Comparison of ENCODE assay signal across 10 cellular contexts in the genomic region with DNA sequence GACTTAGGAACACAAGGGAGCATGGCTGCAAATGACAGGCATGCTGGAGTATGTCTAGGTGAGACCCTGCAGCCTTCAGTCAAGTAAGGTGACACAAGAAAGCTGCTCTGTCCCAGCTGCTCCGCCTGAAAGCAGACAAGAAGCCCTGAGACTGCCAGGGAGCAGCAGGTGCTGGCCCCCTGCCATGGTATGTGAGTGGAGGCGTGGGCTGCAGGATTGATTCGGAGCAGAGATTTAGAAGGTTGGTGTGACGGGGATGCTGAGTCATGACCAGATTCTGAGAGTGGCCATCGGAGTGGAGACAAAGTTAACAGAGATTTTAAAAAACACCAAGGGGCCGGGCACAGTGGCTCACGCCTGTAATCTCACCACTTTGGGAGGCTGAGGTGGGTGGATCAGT. TPM values are rescaled to one million over a fixed set of nuclear protein-coding genes. Genes with fewer than 3 reads are reported as not detected.
DNase-seq lines count a peak whose midpoint lies in the region; ATAC-seq, FAIRE-seq and TF ChIP-seq lines count a peak whose summit lies in the region.
"Had no signal": no experiment of that assay in that cellular context is flagged by ENCODE, and none has a peak within 500 bp of the region (broad histone marks: within the 10 kb centered on the region; RNA-seq: fewer than 3 reads in every experiment).

No MANE protein-coding gene starts in this region.

- no peak for FAIRE-seq in GM12891 (lab: Jason Lieb, UNC)
- FAIRE-seq: GM12892 had no signal

- H3K4me3 ChIP-seq in HCT116 (replicated peaks in 1 of 2; ENCODE audit: low read depth in 1 of 2, low read length in 2 of 2), result 0 out of 4 replicates have a peak overlapping the region, but pooled peaks of 1 of the 2 experiments have one; percentile 20
- H3K4me3 ChIP-seq in fibroblast of lung (replicated peaks in 1 of 4; ENCODE audit: control extremely low read depth in 1 of 4, insufficient read depth in 1 of 4, low read depth in 3 of 4, low read length in 4 of 4), result no peak overlapping the region
- peak overlapping the region; percentile 36 for H3K4me3 ChIP-seq in skeletal muscle satellite cell (ENCODE audit: low read length)
- H3K4me3 ChIP-seq: hepatocyte had no signal

- H3K27ac ChIP-seq in HCT116 (ENCODE audit: low read depth, low read length) (peak overlapping the region; percentile 44), fibroblast of lung (ENCODE audit: insufficient read depth, low read length) (peak overlapping the region; percentile 52)
- H3K27ac ChIP-seq: hepatocyte had no signal

- H3K4me1 ChIP-seq in HCT116 (ENCODE audit: control insufficient read depth in 1 of 2, insufficient read depth in 2 of 2, low read length in 2 of 2) (peaks cover 39 to 51% of the 10 kb centered on the region in 2 experiments), fibroblast of lung (ENCODE audit: control insufficient read depth, extremely low read depth, insufficient read depth, low read length) (peaks cover 31% of the 10 kb centered on the region), skeletal muscle satellite cell (ENCODE audit: control insufficient read depth, insufficient read depth, low read length) (peaks cover 49% of the 10 kb centered on the region)

- H3K9me2 ChIP-seq in HCT116 (ENCODE audit: insufficient read depth), result no peaks in the 10 kb centered on the region

- H3K4me2 ChIP-seq in HCT116 (ENCODE audit: low read length), result peak overlapping the region; percentile 75
- H3K4me2 ChIP-seq in fibroblast of lung (ENCODE audit: extremely low read depth, insufficient read depth, low read length), result peak overlapping the region; percentile 58
- peak overlapping the region; percentile 64 for H3K4me2 ChIP-seq in skeletal muscle satellite cell (ENCODE audit: low read length)
- H3K4me2 ChIP-seq: hepatocyte had no signal

- H4K20me1 ChIP-seq in HCT116 (ENCODE audit: insufficient read depth), result no peaks in the 10 kb centered on the region
- H4K20me1 ChIP-seq in fibroblast of lung (ENCODE audit: control insufficient read depth, extremely low read depth, insufficient read depth, low read length), result no peaks in the 10 kb centered on the region

- H3K9me3 ChIP-seq in HCT116 (ENCODE audit: control insufficient read depth in 1 of 2, insufficient read depth in 1 of 2, low read depth in 1 of 2, low read length in 2 of 2), result no peaks in the 10 kb centered on the region
- no peaks in the 10 kb centered on the region for H3K9me3 ChIP-seq in fibroblast of lung (ENCODE audit: control insufficient read depth, insufficient read depth, low read depth, low read length)
- no peaks in the 10 kb centered on the region for H3K9me3 ChIP-seq in skeletal muscle satellite cell (replicated peaks; ENCODE audit: low read length)

- intact Hi-C loops in HCT116 (cut with micrococcal nuclease), result loop anchor here (10.0 kb wide), 1 partner anchor 968 kb away; no protein-coding TSS in a partner anchor

- ATAC-seq in HCT116, result peak; percentile 51
- ATAC-seq in GM18861 (IDR thresholded peaks at IDR 0.05; ENCODE audit: unreplicated experiment), result no peak

- H3K27me3 ChIP-seq in HCT116 (ENCODE audit: insufficient read depth, low read length) (no peaks in the 10 kb centered on the region), fibroblast of lung (ENCODE audit: control insufficient read depth, insufficient read depth, low read length) (no peaks in the 10 kb centered on the region), skeletal muscle satellite cell (ENCODE audit: control insufficient read depth, insufficient read depth, low read length) (no peaks in the 10 kb centered on the region)
- H3K27me3 ChIP-seq: hepatocyte had no signal

- CTCF ChIA-PET in HCT116 (lab: Charles Lee), result interaction anchor here (3.0 kb wide), 1 partner anchor 11 kb away, joined by 13 read pairs; no protein-coding TSS in a partner anchor

- no TSS peak for BruUV-seq in HCT116 (replicated peaks; lab: Mats Ljungman, UMichigan)

- H3K36me3 ChIP-seq in HCT116 (ENCODE audit: control insufficient read depth in 1 of 2, insufficient read depth in 2 of 2, low read length in 2 of 2), result no peaks in the 10 kb centered on the region
- peaks cover 4% of the 10 kb centered on the region for H3K36me3 ChIP-seq in fibroblast of lung (ENCODE audit: control insufficient read depth, insufficient read depth, low read length)
- no peaks in the 10 kb centered on the region for H3K36me3 ChIP-seq in skeletal muscle satellite cell (ENCODE audit: insufficient read depth, low read length)

- peak overlapping the region; percentile 39 for H3K9ac ChIP-seq in HCT116 (ENCODE audit: low read length)
- no peak overlapping the region for H3K9ac ChIP-seq in fibroblast of lung (ENCODE audit: insufficient read depth, low read length)
- H3K9ac ChIP-seq in skeletal muscle satellite cell (ENCODE audit: low read depth, low read length), result no peak overlapping the region

- TF ChIP-seq CTCF in HCT116 (IDR thresholded peaks at IDR 0.05 in 2 of 3, conservative IDR thresholded peaks at IDR 0.05 in 1 of 3; ENCODE audit: borderline replicate concordance in 1 of 3, insufficient read depth in 1 of 3, low read depth in 2 of 3, low read length in 2 of 3), result no peak
- no peak for TF ChIP-seq CTCF in fibroblast of lung (conservative IDR thresholded peaks at IDR 0.05 in 1 of 2, IDR thresholded peaks at IDR 0.05 in 1 of 2; ENCODE audit: low read depth in 1 of 2, low read length in 2 of 2)

- H2AFZ ChIP-seq in HCT116 (ENCODE audit: low read depth, low read length, poor library complexity, severe bottlenecking), result no peak overlapping the region
- no peak overlapping the region for H2AFZ ChIP-seq in fibroblast of lung (ENCODE audit: low read length)
- H2AFZ ChIP-seq: hepatocyte had no signal

- no peaks in the 10 kb centered on the region for H3K79me2 ChIP-seq in HCT116 (ENCODE audit: insufficient read depth, low read length)
- H3K79me2 ChIP-seq in fibroblast of lung (ENCODE audit: control insufficient read depth, insufficient read depth, low read length), result peaks cover 1% of the 10 kb centered on the region
- H3K79me2 ChIP-seq: hepatocyte had no signal

- TF ChIP-seq RAD21 in HCT116 (IDR thresholded peaks at IDR 0.05; ENCODE audit: low read depth), result no peak

- POLR2A ChIA-PET in HCT116 (lab: Charles Lee), result interaction anchor here (0.8 kb wide), 1 partner anchor 14 kb away, joined by 3 read pairs; no protein-coding TSS in a partner anchor

- DNase-seq in HCT116 (ENCODE audit: low read depth, low spot score) (no peak), RPMI8226 (peak; percentile 34), fibroblast of lung (ENCODE audit: low read depth in 2 of 2) (peak; percentile 71 to 96), medulla oblongata (ENCODE audit: extremely low spot score) (no peak), GM12891 (ENCODE audit: insufficient read length, low spot score) (no peak)
- DNase-seq: MM.1S had no signal

- RAD21 ChIA-PET in HCT116 (lab: Charles Lee; ENCODE audit: low non-redundant PET in 1 of 2, low total read pairs in 2 of 2, uncharacterized antibody in 2 of 2, unreplicated experiment in 2 of 2), result no interaction called here

- TF ChIP-seq POLR2A in HCT116 (IDR thresholded peaks at IDR 0.05; ENCODE audit: borderline replicate concordance, extremely low read depth, insufficient read depth, insufficient read length) (no peak), GM12891 (IDR thresholded peaks at IDR 0.05; ENCODE audit: low read depth, low read length) (no peak)

TF ChIP-seq in HCT116, 20 proteins besides CTCF, POLR2A, EP300 and RAD21 (continues in another document):
- TF ChIP-seq POLR2AphosphoS5 (IDR thresholded peaks at IDR 0.05; ENCODE audit: low read depth, low read length) (no peak), EGR1 (IDR thresholded peaks at IDR 0.05; ENCODE audit: low read depth) (peak; percentile 84), FOSL1 (IDR thresholded peaks at IDR 0.05; ENCODE audit: low read depth) (0 out of 2 replicates have a peak, but pooled peaks have one; percentile 35), SIN3A (IDR thresholded peaks at IDR 0.05; ENCODE audit: low read depth) (peak; percentile 34), SP1 (IDR thresholded peaks at IDR 0.05; ENCODE audit: low read depth) (peak; percentile 36; the same call in 1 of the 2 replicates), ELF1 (IDR thresholded peaks at IDR 0.05; ENCODE audit: borderline replicate concordance, low read depth) (no peak), ZFX (IDR thresholded peaks at IDR 0.05) (no peak), SRF (IDR thresholded peaks at IDR 0.05; ENCODE audit: low read depth) (no peak), EZH2phosphoT487 (IDR thresholded peaks at IDR 0.05; ENCODE audit: borderline replicate concordance) (no peak), JUND (IDR thresholded peaks at IDR 0.05) (peak; percentile 41; the same call in 1 of the 2 replicates)

TF ChIP-seq in GM12891, 5 proteins besides CTCF, POLR2A, EP300 and RAD21:
- TF ChIP-seq POLR2AphosphoS5 (IDR thresholded peaks at IDR 0.05; ENCODE audit: low read depth, low read length) (no peak), TAF1 (IDR thresholded peaks at IDR 0.05; ENCODE audit: low read depth, low read length) (no peak), SPI1 (IDR thresholded peaks at IDR 0.05; ENCODE audit: low read depth, low read length) (no peak), POU2F2 (IDR thresholded peaks at IDR 0.05; ENCODE audit: low read depth, low read length) (no peak), PAX5 (IDR thresholded peaks at IDR 0.05; ENCODE audit: insufficient read depth, low read length, severe bottlenecking) (no peak)

RNA-seq across cellular contexts. Expression of a gene that starts 17.8 kb away (rescaled TPM):
- 27.8 TPM for total RNA-seq in HCT116 (2021; ENCODE audit: unreplicated experiment)
- polyA plus RNA-seq in HCT116 (2012), result 14.6 and 14.8 TPM in 2 replicates
- total RNA-seq in fibroblast of lung, result 54.7 and 89.5 TPM in 2 replicates
- polyA plus RNA-seq in fibroblast of lung, result 43.3 and 58.4 TPM in 2 replicates
- 31.4 and 42.5 TPM in 2 replicates for polyA plus RNA-seq in fibroblast of lung (2012)
- polyA minus RNA-seq in fibroblast of lung (ENCODE audit: low replicate concordance), result 82.3 and 116 TPM in 2 replicates
- 30.6 and 34.7 TPM in 2 replicates for total RNA-seq in skeletal muscle satellite cell (2012; rRNA removed)
- 0.10 TPM for polyA plus RNA-seq in GM12891 (2012; ENCODE audit: low read depth, missing spikeins)

RNA-seq across cellular contexts. Expression of a gene that starts 51.6 kb away (rescaled TPM):
- total RNA-seq in HCT116 (2021; ENCODE audit: unreplicated experiment) (3.9 TPM), fibroblast of lung (0.51 and 1.5 TPM in 2 replicates)
- polyA plus RNA-seq in HCT116 (2012), result 2.0 and 3.5 TPM in 2 replicates
- 0.12 and 0.70 TPM in 2 replicates for polyA plus RNA-seq in fibroblast of lung
- 0.13 and 0.89 TPM in 2 replicates for polyA plus RNA-seq in fibroblast of lung (2012)
- polyA minus RNA-seq in fibroblast of lung (ENCODE audit: low replicate concordance), result 0.63 TPM in 1 of 2 replicates, not detected in the other
- 1.1 and 3.5 TPM in 2 replicates for total RNA-seq in skeletal muscle satellite cell (2012; rRNA removed)
- polyA plus RNA-seq in GM12891 (2012; ENCODE audit: low read depth, missing spikeins), result not detected
- total RNA-seq: hepatocyte had no signal
- polyA plus RNA-seq: hepatocyte had no signal

Comparison
In these comparisons a context has a peak if more than half of its experiments do, and no peak if none do; other contexts are left out.
1. DNase-seq: peak in RPMI8226 (single experiment) and fibroblast of lung (2 of 2); none in HCT116 (single experiment), medulla oblongata (single experiment) and GM12891 (single experiment).
2. Peak in every context shown above with its lines, with median percentiles within 50 percentile points of each other: H3K4me2 ChIP-seq.